In genomic region chr12:65822732-65823480, GRCh38 we compare ENCODE assay signal across 8 cellular contexts. TPM values are rescaled to one million over a fixed set of nuclear protein-coding genes. Genes with fewer than 3 reads are reported as not detected.
DNase-seq lines count a peak whose midpoint lies in the region; ATAC-seq lines count a peak whose summit lies in the region.

No MANE protein-coding gene starts in this region.

- H3K36me3 Mint-ChIP-seq in natural killer cell treated with Interleukin-12 subunit alpha and Interleukin-12 subunit beta and Interleukin-15 and Interleukin-18, amount 100 ng/mL, for 72 hours, result no peaks in the 10 kb centered on the region
- H3K36me3 Mint-ChIP-seq in effector memory CD8-positive, alpha-beta T cell (ENCODE audit: insufficient read depth), result no peaks in the 10 kb centered on the region

- peak overlapping the region; percentile 88 for H3K4me3 Mint-ChIP-seq in natural killer cell treated with Interleukin-12 subunit alpha and Interleukin-12 subunit beta and Interleukin-15 and Interleukin-18, amount 100 ng/mL, for 72 hours
- peak overlapping the region in 1 of 2 donors; percentile 75 for H3K4me3 Mint-ChIP-seq in effector memory CD8-positive, alpha-beta T cell

- no peak overlapping the region for H3K27ac Mint-ChIP-seq in natural killer cell treated with Interleukin-12 subunit alpha and Interleukin-12 subunit beta and Interleukin-15 and Interleukin-18, amount 100 ng/mL, for 72 hours
- no peak overlapping the region for H3K27ac Mint-ChIP-seq in effector memory CD8-positive, alpha-beta T cell

- H3K27me3 Mint-ChIP-seq in natural killer cell treated with Interleukin-12 subunit alpha and Interleukin-12 subunit beta and Interleukin-15 and Interleukin-18, amount 100 ng/mL, for 72 hours, result peaks cover 49 to 64% of the 10 kb centered on the region in 2 donors
- H3K27me3 Mint-ChIP-seq in effector memory CD8-positive, alpha-beta T cell, result peaks cover 59 to 77% of the 10 kb centered on the region in 2 donors

- peaks cover 14% of the 10 kb centered on the region in 2 donors for H3K4me1 Mint-ChIP-seq in natural killer cell treated with Interleukin-12 subunit alpha and Interleukin-12 subunit beta and Interleukin-15 and Interleukin-18, amount 100 ng/mL, for 72 hours (ENCODE audit: low read depth in 2 of 2)
- H3K4me1 Mint-ChIP-seq in effector memory CD8-positive, alpha-beta T cell (ENCODE audit: low read depth in 2 of 2), result peaks cover 7% of the 10 kb centered on the region in 2 donors

- no peak for ATAC-seq in natural killer cell treated with Interleukin-12 subunit alpha and Interleukin-12 subunit beta and Interleukin-15 and Interleukin-18, amount 100 ng/mL, for 72 hours
- ATAC-seq in effector memory CD8-positive, alpha-beta T cell (replicated peaks), result no peak
- no peak for ATAC-seq in GM19397 (IDR thresholded peaks at IDR 0.05; ENCODE audit: unreplicated experiment)

- DNase-seq in GM04504 (ENCODE audit: low read depth), result peak; percentile 39
- peak; percentile 83 for DNase-seq in NCI-H524 treated with DMSO at 0.1 percent for 48 hours (lab: John Stamatoyannopoulos, UW)
- peak; percentile 90 for DNase-seq in ecto neural progenitor cell (ENCODE audit: low spot score)
- DNase-seq in natural killer cell treated with Interleukin-12 subunit alpha and Interleukin-12 subunit beta and Interleukin-15 and Interleukin-18, amount 100 ng/mL, for 72 hours (ENCODE audit: low spot score), result no peak
- DNase-seq in NCI-H446 treated with DMSO at 0.1 percent for 48 hours (lab: John Stamatoyannopoulos, UW), result no peak
- no peak for DNase-seq in effector memory CD8-positive, alpha-beta T cell
- DNase-seq in NCI-H2107 treated with DMSO at 0.1 percent for 48 hours (lab: John Stamatoyannopoulos, UW; ENCODE audit: unreplicated experiment), result no peak

- H3K9me3 Mint-ChIP-seq in natural killer cell treated with Interleukin-12 subunit alpha and Interleukin-12 subunit beta and Interleukin-15 and Interleukin-18, amount 100 ng/mL, for 72 hours, result no peaks in the 10 kb centered on the region
- no peaks in the 10 kb centered on the region for H3K9me3 Mint-ChIP-seq in effector memory CD8-positive, alpha-beta T cell

RNA-seq across cellular contexts. Expression of gene HMGA2, which starts 1.4 kb away (rescaled TPM):
- not detected for total RNA-seq in natural killer cell treated with Interleukin-12 subunit alpha and Interleukin-12 subunit beta and Interleukin-15 and Interleukin-18, amount 100 ng/mL, for 72 hours

Comparison
In these comparisons a context has a peak if more than half of its experiments do, and no peak if none do; other contexts are left out.
1. DNase-seq: peak in GM04504 (single experiment), NCI-H524 treated with DMSO at 0.1 percent for 48 hours (single experiment) and ecto neural progenitor cell (single experiment); none in natural killer cell treated with Interleukin-12 subunit alpha and Interleukin-12 subunit beta and Interleukin-15 and Interleukin-18, amount 100 ng/mL, for 72 hours (single experiment), NCI-H446 treated with DMSO at 0.1 percent for 48 hours (single experiment), effector memory CD8-positive, alpha-beta T cell (0 of 3) and NCI-H2107 treated with DMSO at 0.1 percent for 48 hours (single experiment).